In genomic region chr9:90890146-90890545, GRCh38 we compare ENCODE assay signal across 1 cellular context.
TF ChIP-seq lines count a peak whose summit lies in the region.

No MANE protein-coding gene starts in this region.

TF ChIP-seq in HepG2, 621 proteins besides CTCF, POLR2A, EP300 and RAD21:
- TF ChIP-seq STAG1 (CRISPR knock-in tag; IDR thresholded peaks at IDR 0.05) (0 out of 2 replicates have a peak, but pooled peaks have one; percentile 7), ZFP36L2 (CRISPR knock-in tag; IDR thresholded peaks at IDR 0.05) (no peak)
